ENCODE assay signal across 19 cellular contexts in genomic region chr12:46400406-46400805, GRCh38. TPM values are rescaled to one million over a fixed set of nuclear protein-coding genes. Genes with fewer than 3 reads are reported as not detected.
A peak's percentile ranks its signal among the peaks of the same experiment; 100 is the strongest.
DNase-seq lines count a peak whose midpoint lies in the region; TF ChIP-seq lines count a peak whose summit lies in the region.
"Had no signal": no experiment of that assay in that cellular context is flagged by ENCODE, and none has a peak within 500 bp of the region (broad histone marks: within the 10 kb centered on the region; RNA-seq: fewer than 3 reads in every experiment).

No MANE protein-coding gene starts in this region.

- peaks cover 0 to 52% (median 37%) of the 10 kb centered on the region in 4 donors for H3K4me1 ChIP-seq in tibial artery
- H3K4me1 ChIP-seq: right lobe of liver had no signal

- H3K27me3 ChIP-seq in tibial artery (no peaks in the 10 kb centered on the region), WERI-Rb-1 (ENCODE audit: insufficient read depth, low read depth, severe bottlenecking) (no peaks in the 10 kb centered on the region)
- H3K27me3 ChIP-seq: dorsolateral prefrontal cortex, right lobe of liver had no signal

- no peak overlapping the region for H3K4me3 ChIP-seq in fibroblast of mammary gland (ENCODE audit: control insufficient read depth, low read depth, low read length)
- H3K4me3 ChIP-seq in tibial artery: no peak overlapping the region
- no peak overlapping the region for H3K4me3 ChIP-seq in WERI-Rb-1 (ENCODE audit: low read depth, low read length)
- H3K4me3 ChIP-seq: dorsolateral prefrontal cortex, PC-9, right lobe of liver had no signal

- H3K27ac ChIP-seq in tibial artery (peak overlapping the region; percentile 51 to 70), WERI-Rb-1 (no peak overlapping the region)
- H3K27ac ChIP-seq: dorsolateral prefrontal cortex, parathyroid adenoma, PC-9, right lobe of liver had no signal

- TF ChIP-seq CTCF in fibroblast of mammary gland (conservative IDR thresholded peaks at IDR 0.05; ENCODE audit: control insufficient read depth, insufficient read depth, low read depth, low read length) (no peak), tibial artery (IDR thresholded peaks at IDR 0.05) (no peak), WERI-Rb-1 (IDR thresholded peaks at IDR 0.05; ENCODE audit: low read depth, low read length) (no peak)

- H3K9me3 ChIP-seq in tibial artery (no peaks in the 10 kb centered on the region), WERI-Rb-1 (ENCODE audit: severe bottlenecking) (no peaks in the 10 kb centered on the region)
- H3K9me3 ChIP-seq: right lobe of liver had no signal

- intact Hi-C loops in tibial artery (cut with DNase I; ENCODE audit: low total_unique reads): no loop called here

- peak; percentile 79 for DNase-seq in EH (ENCODE audit: low read depth)
- peak; percentile 51 for DNase-seq in M059J (ENCODE audit: low read depth)
- DNase-seq in fibroblast of mammary gland (ENCODE audit: low read depth): peak; percentile 90
- DNase-seq in tibial artery: no peak
- DNase-seq in SW 1271 (lab: John Stamatoyannopoulos, UW): no peak
- no peak for DNase-seq in WERI-Rb-1
- no peak for DNase-seq in NCI-H2081 treated with DMSO at 0.1 percent for 48 hours (lab: John Stamatoyannopoulos, UW)
- DNase-seq: activated CD4-positive, alpha-beta T cell treated with anti-CD3 and anti-CD28 coated beads, Interleukin-2, amount 50 U/mL, for 1 hour; activated CD8-positive, alpha-beta memory T cell treated with anti-CD3 and anti-CD28 coated beads, Interleukin-2, amount 50 U/mL, for 48 hours; COR-L47; dorsolateral prefrontal cortex; mesendoderm; MV-4-11; natural killer cell; NCI-H187; NCI-H345; PC-9; right lobe of liver had no signal

- H3K36me3 ChIP-seq in tibial artery (no peaks in the 10 kb centered on the region), WERI-Rb-1 (no peaks in the 10 kb centered on the region)
- H3K36me3 ChIP-seq: right lobe of liver had no signal

RNA-seq across cellular contexts. Expression of gene SLC38A2, which starts 27.8 kb away (rescaled TPM):
- 447 and 744 TPM in 2 replicates for total RNA-seq in M059J (2014; rRNA removed; shearing (Covaris generic))

Comparison
In these comparisons a context has a peak if more than half of its experiments do, and no peak if none do; other contexts are left out.
1. DNase-seq: peak in EH (single experiment), M059J (single experiment) and fibroblast of mammary gland (single experiment); none in tibial artery (0 of 2), SW 1271 (0 of 2), WERI-Rb-1 (single experiment) and NCI-H2081 treated with DMSO at 0.1 percent for 48 hours (single experiment).